In genomic region chr1:145997156-145998023, GRCh38 we compare ENCODE assay signal across 9 cellular contexts. TPM values are rescaled to one million over a fixed set of nuclear protein-coding genes. Genes with fewer than 3 reads are reported as not detected.
DNase-seq lines count a peak whose midpoint lies in the region; ATAC-seq, FAIRE-seq and TF ChIP-seq lines count a peak whose summit lies in the region.
"Had no signal": no experiment of that assay in that cellular context is flagged by ENCODE, and none has a peak within 500 bp of the region (broad histone marks: within the 10 kb centered on the region; RNA-seq: fewer than 3 reads in every experiment).

No MANE protein-coding gene starts in this region.

- intact Hi-C loops in adrenal gland (cut with DNase I), result no loop called here

- H3K27ac ChIP-seq in SJSA1 (peak overlapping the region; percentile 64), adrenal gland (peak overlapping the region; percentile 83 to 97 (median 93))

- DNase-seq in SJSA1 (ENCODE audit: low read depth in 1 of 2, low spot score in 2 of 2) (peak in 1 of 2 experiments; percentile 52), adrenal gland (peak in 4 of 7 donors; percentile 35 to 77 (median 55)), iPS-NIHi11 (ENCODE audit: low spot score) (peak; percentile 42), HTR-8/SVneo (ENCODE audit: insufficient read length, low spot score) (no peak)
- peak; percentile 52 to 68 for DNase-seq in stimulated activated CD4-positive, alpha-beta T cell treated with anti-CD3 and anti-CD28 coated beads, Interleukin-2, amount 100 ng/mL, for 24 hours

- ATAC-seq in GM18517 (IDR thresholded peaks at IDR 0.05; ENCODE audit: unreplicated experiment) (peak; percentile 11), HG03045 (IDR thresholded peaks at IDR 0.05; ENCODE audit: unreplicated experiment) (peak; percentile 29), GM18520 (IDR thresholded peaks at IDR 0.05; ENCODE audit: unreplicated experiment) (no peak)

- 21 to 26% (median 24%) methylated on average over 13 of the region's 13 CpGs for WGBS in adrenal gland, 4 donors

- H3K36me3 ChIP-seq in SJSA1 (peaks cover 31% of the 10 kb centered on the region), adrenal gland (replicated peaks in 1 of 2) (peaks cover 0 to 35% of the 10 kb centered on the region in 2 donors)

- H3K4me3 ChIP-seq in SJSA1 (peak overlapping the region; percentile 47), adrenal gland (peak overlapping the region in 3 of 4 donors; percentile 14 to 80 (median 20))

- peaks cover 34% of the 10 kb centered on the region for H3K4me1 ChIP-seq in SJSA1 (replicated peaks)
- H3K4me1 ChIP-seq in adrenal gland (replicated peaks in 1 of 2), result peaks cover 30 to 45% of the 10 kb centered on the region in 2 donors

- H3K27me3 ChIP-seq in SJSA1 (replicated peaks) (no peaks in the 10 kb centered on the region), adrenal gland (no peaks in the 10 kb centered on the region)

- peak in 3 of 6 experiments; percentile 10 to 16 (median 12) for TF ChIP-seq CTCF in adrenal gland (IDR thresholded peaks at IDR 0.05)

- no peak for TF ChIP-seq POLR2A in adrenal gland (IDR thresholded peaks at IDR 0.05)

- no peaks in the 10 kb centered on the region for H3K9me3 ChIP-seq in SJSA1 (replicated peaks)
- no peaks in the 10 kb centered on the region for H3K9me3 ChIP-seq in adrenal gland (replicated peaks in 1 of 3)

- FAIRE-seq in HTR-8/SVneo (lab: Jason Lieb, UNC), result no peak

RNA-seq across cellular contexts. Expression of gene TXNIP, which starts 1.0 kb away (rescaled TPM):
- 57.4 and 82.5 TPM in 2 replicates for total RNA-seq in SJSA1 (2014; rRNA removed; shearing (Covaris generic))
- total RNA-seq in adrenal gland, result 1,000 to 10,000 TPM in 4 of 8 donors, 100 to 1,000 TPM in 4; 202 to 2,069 (median 1,016) TPM
- 100 to 1,000 TPM; 231 to 486 (median 342) TPM for polyA plus RNA-seq in adrenal gland

RNA-seq across cellular contexts. Expression of gene HJV, which starts 24.1 kb away (rescaled TPM):
- total RNA-seq in SJSA1 (2014; rRNA removed; shearing (Covaris generic)), result not detected in 2 replicates
- total RNA-seq in adrenal gland, result 1 to 10 TPM in 1 of 8 donors, under 1 TPM in 4, not detected in 3; 0.11 to 1.7 (median 0.41) TPM
- polyA plus RNA-seq in adrenal gland, result under 1 TPM in 2 of 3 donors, not detected in 1; 0.07 to 0.11 TPM
- total RNA-seq: glomerular endothelial cell had no signal

RNA-seq across cellular contexts. Expression of gene POLR3GL, which starts 32.9 kb away (rescaled TPM):
- 13.9 and 22.8 TPM in 2 replicates for total RNA-seq in SJSA1 (2014; rRNA removed; shearing (Covaris generic))
- total RNA-seq in adrenal gland, result 10 to 100 TPM; 18.4 to 35.2 (median 29.4) TPM
- polyA plus RNA-seq in adrenal gland, result 10 to 100 TPM; 36.0 to 48.7 (median 44.9) TPM

RNA-seq across cellular contexts. Expression of gene ANKRD34A, which starts 33.0 kb away (rescaled TPM):
- 0.13 TPM in 1 of 2 replicates, not detected in the other for total RNA-seq in SJSA1 (2014; rRNA removed; shearing (Covaris generic))
- total RNA-seq in adrenal gland, result 1 to 10 TPM in 4 of 8 donors, under 1 TPM in 4; 0.24 to 2.5 (median 1.0) TPM
- polyA plus RNA-seq in adrenal gland, result 1 to 10 TPM in 2 of 3 donors, under 1 TPM in 1; 0.59 to 1.0 (median 1.0) TPM

RNA-seq across cellular contexts. Expression of gene LIX1L, which starts 39.6 kb away (rescaled TPM):
- total RNA-seq in SJSA1 (2014; rRNA removed; shearing (Covaris generic)), result 24.3 and 34.1 TPM in 2 replicates
- 10 to 100 TPM; 31.5 to 61.2 (median 45.3) TPM for total RNA-seq in adrenal gland
- polyA plus RNA-seq in adrenal gland, result 10 to 100 TPM in 2 of 3 donors, 1 to 10 TPM in 1; 9.6 to 27.5 (median 10.4) TPM
